Comparison of ENCODE assay signal across 2 cellular contexts in the genomic region with DNA sequence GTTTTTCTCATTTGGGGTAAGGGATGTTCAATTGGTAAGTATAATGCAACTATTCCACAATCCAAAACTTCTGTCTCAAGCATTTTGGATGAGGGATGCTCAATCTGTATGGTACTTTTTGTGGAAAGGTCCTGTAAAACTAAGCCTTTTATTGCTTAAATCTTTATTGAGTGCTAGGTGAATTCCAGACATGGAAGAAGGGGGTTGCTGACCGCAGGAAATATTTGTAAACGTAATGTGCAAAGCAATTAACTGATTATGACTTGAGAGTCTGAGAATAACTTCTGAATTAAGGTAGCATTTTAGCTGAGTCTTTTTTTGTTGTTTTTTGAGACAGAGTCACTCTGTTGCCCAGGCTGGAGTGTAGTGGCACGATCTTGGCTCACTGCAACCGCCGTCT.
TF ChIP-seq lines count a peak whose summit lies in the region.

No MANE protein-coding gene starts in this region.

TF ChIP-seq in HEK293, 187 proteins besides CTCF, POLR2A, EP300 and RAD21:
- TF ChIP-seq, protein P1, sequence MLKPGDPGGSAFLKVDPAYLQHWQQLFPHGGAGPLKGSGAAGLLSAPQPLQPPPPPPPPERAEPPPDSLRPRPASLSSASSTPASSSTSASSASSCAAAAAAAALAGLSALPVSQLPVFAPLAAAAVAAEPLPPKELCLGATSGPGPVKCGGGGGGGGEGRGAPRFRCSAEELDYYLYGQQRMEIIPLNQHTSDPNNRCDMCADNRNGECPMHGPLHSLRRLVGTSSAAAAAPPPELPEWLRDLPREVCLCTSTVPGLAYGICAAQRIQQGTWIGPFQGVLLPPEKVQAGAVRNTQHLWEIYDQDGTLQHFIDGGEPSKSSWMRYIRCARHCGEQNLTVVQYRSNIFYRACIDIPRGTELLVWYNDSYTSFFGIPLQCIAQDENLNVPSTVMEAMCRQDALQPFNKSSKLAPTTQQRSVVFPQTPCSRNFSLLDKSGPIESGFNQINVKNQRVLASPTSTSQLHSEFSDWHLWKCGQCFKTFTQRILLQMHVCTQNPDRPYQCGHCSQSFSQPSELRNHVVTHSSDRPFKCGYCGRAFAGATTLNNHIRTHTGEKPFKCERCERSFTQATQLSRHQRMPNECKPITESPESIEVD (tag by site-specific recombination; IDR thresholded peaks at IDR 0.05): peak; percentile 45
- no peak for TF ChIP-seq ZNF514 (tag by site-specific recombination; IDR thresholded peaks at IDR 0.05)
TF ChIP-seq in HEK293: peak in this region for 1.

TF ChIP-seq in GM12878, 131 proteins besides CTCF, POLR2A, EP300 and RAD21:
- TF ChIP-seq BCL3 (IDR thresholded peaks at IDR 0.05; ENCODE audit: borderline replicate concordance, insufficient read depth, low read depth, low read length, poor library complexity, severe bottlenecking) (no peak), RBBP5 (conservative IDR thresholded peaks at IDR 0.05) (no peak), MEF2B (IDR thresholded peaks at IDR 0.05; ENCODE audit: partially characterized antibody, poor library complexity, severe bottlenecking) (no peak), ZNF384 (IDR thresholded peaks at IDR 0.05; ENCODE audit: borderline replicate concordance, low read depth, low read length) (no peak), CEBPB (IDR thresholded peaks at IDR 0.05; ENCODE audit: borderline replicate concordance in 1 of 2, low read depth in 2 of 2, low read length in 2 of 2) (no peak), RELB (IDR thresholded peaks at IDR 0.05; ENCODE audit: low read depth) (no peak), ETV6 (conservative IDR thresholded peaks at IDR 0.05 in 1 of 2, IDR thresholded peaks at IDR 0.05 in 1 of 2; ENCODE audit: borderline replicate concordance in 1 of 2, low read depth in 1 of 2) (no peak), BCL11A (IDR thresholded peaks at IDR 0.05; ENCODE audit: low read depth, low read length) (no peak), BRCA1 (IDR thresholded peaks at IDR 0.05; ENCODE audit: low read depth, low read length) (no peak), E4F1 (IDR thresholded peaks at IDR 0.05; ENCODE audit: borderline replicate concordance, partially characterized antibody) (no peak), TARDBP (IDR thresholded peaks at IDR 0.05; ENCODE audit: borderline replicate concordance) (no peak), CBX5 (IDR thresholded peaks at IDR 0.05; ENCODE audit: low read depth) (no peak)
- TF ChIP-seq, protein P2, sequence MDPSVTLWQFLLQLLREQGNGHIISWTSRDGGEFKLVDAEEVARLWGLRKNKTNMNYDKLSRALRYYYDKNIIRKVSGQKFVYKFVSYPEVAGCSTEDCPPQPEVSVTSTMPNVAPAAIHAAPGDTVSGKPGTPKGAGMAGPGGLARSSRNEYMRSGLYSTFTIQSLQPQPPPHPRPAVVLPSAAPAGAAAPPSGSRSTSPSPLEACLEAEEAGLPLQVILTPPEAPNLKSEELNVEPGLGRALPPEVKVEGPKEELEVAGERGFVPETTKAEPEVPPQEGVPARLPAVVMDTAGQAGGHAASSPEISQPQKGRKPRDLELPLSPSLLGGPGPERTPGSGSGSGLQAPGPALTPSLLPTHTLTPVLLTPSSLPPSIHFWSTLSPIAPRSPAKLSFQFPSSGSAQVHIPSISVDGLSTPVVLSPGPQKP (IDR thresholded peaks at IDR 0.05; ENCODE audit: low read depth, low read length): no peak
- TF ChIP-seq, protein P3, sequence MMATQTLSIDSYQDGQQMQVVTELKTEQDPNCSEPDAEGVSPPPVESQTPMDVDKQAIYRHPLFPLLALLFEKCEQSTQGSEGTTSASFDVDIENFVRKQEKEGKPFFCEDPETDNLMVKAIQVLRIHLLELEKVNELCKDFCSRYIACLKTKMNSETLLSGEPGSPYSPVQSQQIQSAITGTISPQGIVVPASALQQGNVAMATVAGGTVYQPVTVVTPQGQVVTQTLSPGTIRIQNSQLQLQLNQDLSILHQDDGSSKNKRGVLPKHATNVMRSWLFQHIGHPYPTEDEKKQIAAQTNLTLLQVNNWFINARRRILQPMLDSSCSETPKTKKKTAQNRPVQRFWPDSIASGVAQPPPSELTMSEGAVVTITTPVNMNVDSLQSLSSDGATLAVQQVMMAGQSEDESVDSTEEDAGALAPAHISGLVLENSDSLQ (IDR thresholded peaks at IDR 0.05): no peak
